ENCODE assay signal across 28 cellular contexts in genomic region chr7:155153676-155154075, GRCh38.
"Had no signal": no experiment of that assay in that cellular context is flagged by ENCODE, and none has a peak within 500 bp of the region (broad histone marks: within the 10 kb centered on the region; RNA-seq: fewer than 3 reads in every experiment).

No MANE protein-coding gene starts in this region.

- H3K9me3 ChIP-seq: adrenal gland, body of pancreas had no signal

- H3K4me1 ChIP-seq: adrenal gland, body of pancreas, breast epithelium had no signal

- H3K36me3 ChIP-seq: adrenal gland, brain microvascular endothelial cell, breast epithelium had no signal

- DNase-seq: activated B cell treated with CpG ODN at 0.5 μM for 24 hours; activated CD4-positive, alpha-beta memory T cell treated with anti-CD3 and anti-CD28 coated beads for 36 hours; activated CD4-positive, alpha-beta T cell treated with anti-CD3 and anti-CD28 coated beads for 4 hours; activated CD4-positive, alpha-beta T cell treated with anti-CD3 and anti-CD28 coated beads, Interleukin-2, amount 10 ng/mL, durations not matched to agents 24 days and 14 days; activated CD4-positive, alpha-beta T cell treated with anti-CD3 and anti-CD28 coated beads, Interleukin-2, amount 50 U/mL, for 1 hour; activated CD4-positive, alpha-beta T cell treated with anti-CD3 and anti-CD28 coated beads, Interleukin-2, amount 50 U/mL, for 4 hours; activated CD4-positive, CD25-positive, alpha-beta regulatory T cell treated with anti-CD3 and anti-CD28 coated beads, Interleukin-2, amount 50 U/mL, for 72 hours; activated CD8-positive, alpha-beta T cell treated with anti-CD3 and anti-CD28 coated beads for 36 hours; activated gamma-delta T cell treated with Interleukin-2 at 50 U/mL for 16 hours; activated naive CD4-positive, alpha-beta T cell; activated naive CD4-positive, alpha-beta T cell treated with anti-CD3 and anti-CD28 coated beads for 36 hours; activated naive CD4-positive, alpha-beta T cell treated with anti-CD3 and anti-CD28 coated beads, Interleukin-2, amount 50 U/mL, for 16 hours; activated naive CD8-positive, alpha-beta T cell treated with anti-CD3 and anti-CD28 coated beads for 36 hours; activated T-cell treated with anti-CD3 and anti-CD28 coated beads for 4 hours; activated T-cell treated with anti-CD3 and anti-CD28 coated beads, Interleukin-2, amount 50 U/mL, for 1 hour; activated T-cell treated with anti-CD3 and anti-CD28 coated beads, Interleukin-2, amount 50 U/mL, for 4 hours; activated T-cell treated with anti-CD3 and anti-CD28 coated beads, Interleukin-2, amount 50 U/mL, for 72 hours; adrenal gland; amniotic stem cell; aorta; body of pancreas; brain microvascular endothelial cell; central memory CD4-positive, alpha-beta T cell; T-helper 1 cell; T-helper 2 cell; T-helper 9 cell had no signal

- H3K27me3 ChIP-seq: adrenal gland, body of pancreas, brain microvascular endothelial cell had no signal

- H3K4me3 ChIP-seq: adrenal gland, body of pancreas, breast epithelium had no signal

- H3K27ac ChIP-seq: adrenal gland, body of pancreas, brain microvascular endothelial cell, breast epithelium, VCaP had no signal
